Comparison of ENCODE assay signal across 12 cellular contexts in the genomic region with DNA sequence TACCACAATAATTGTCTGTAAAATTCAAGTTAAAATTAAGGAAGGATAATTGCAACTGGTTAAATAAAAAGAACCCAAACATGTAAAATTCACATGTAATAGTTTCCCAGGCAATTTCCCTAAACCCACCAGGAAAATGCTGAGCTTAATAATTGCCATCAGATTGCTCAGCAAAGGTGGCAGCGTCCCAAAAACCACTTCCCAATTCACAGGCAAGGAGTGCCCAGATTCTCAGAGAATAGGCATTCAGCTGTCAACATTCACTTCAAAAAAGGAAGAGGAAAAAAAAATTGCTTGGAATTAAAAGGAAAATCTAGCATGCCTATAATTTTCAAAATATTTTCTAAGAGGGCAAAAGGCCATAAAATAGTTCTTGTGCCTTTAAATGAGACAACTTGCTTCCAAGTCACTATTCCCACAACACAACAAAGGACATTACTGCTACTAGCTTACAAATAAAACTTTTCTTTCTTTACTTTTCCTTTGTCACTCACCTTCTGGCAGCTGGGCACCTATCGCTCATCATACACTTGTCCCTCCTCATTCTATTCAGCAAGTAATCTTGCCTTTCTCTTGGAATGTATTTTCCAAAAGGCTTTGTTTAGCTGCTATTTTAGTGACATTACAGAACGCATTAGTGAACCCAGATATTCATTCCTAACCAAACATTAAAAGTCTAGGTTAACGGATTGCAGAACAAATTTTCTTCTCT. TPM values are rescaled to one million over a fixed set of nuclear protein-coding genes. Genes with fewer than 3 reads are reported as not detected.
DNase-seq lines count a peak whose midpoint lies in the region; ATAC-seq, FAIRE-seq and TF ChIP-seq lines count a peak whose summit lies in the region.
"Had no signal": no experiment of that assay in that cellular context is flagged by ENCODE, and none has a peak within 500 bp of the region (broad histone marks: within the 10 kb centered on the region; RNA-seq: fewer than 3 reads in every experiment).

No MANE protein-coding gene starts in this region.

- H3K36me3 ChIP-seq in pancreas: peaks cover 0 to 6% (median 0%) of the 10 kb centered on the region in 3 donors
- H3K36me3 ChIP-seq in H7 (replicated peaks; ENCODE audit: control insufficient read depth, insufficient read depth, low read length): peaks cover 6% of the 10 kb centered on the region

- POLR2A ChIA-PET in RWPE1 (lab: Yijun Ruan, JAX; ENCODE audit: low non-redundant PET): interaction anchor here (0.5 kb wide), 1 partner anchor 12 kb away, joined by 3 read pairs; no protein-coding TSS in a partner anchor

- no peaks in the 10 kb centered on the region for H3K27me3 Mint-ChIP-seq in immature natural killer cell (ENCODE audit: low read depth in 3 of 3)
- H3K27me3 Mint-ChIP-seq: activated naive CD4-positive, alpha-beta T cell treated with anti-CD3 and anti-CD28 coated beads, Interleukin-2, amount 50 U/mL, for 24 hours; progenitor cell of endocrine pancreas had no signal

- DNase-seq in CD1c-positive myeloid dendritic cell (ENCODE audit: extremely low spot score) (peak; percentile 35), RWPE1 (ENCODE audit: low spot score) (peak; percentile 42), fibroblast of peridontal ligament (ENCODE audit: extremely low read depth) (peak; percentile 92), pancreas (peak in 4 of 6 donors; percentile 28 to 52 (median 38)), immature natural killer cell (no peak), H7 (no peak)
- DNase-seq: activated CD8-positive, alpha-beta T cell treated with anti-CD3 and anti-CD28 coated beads, Interleukin-2, amount 10 ng/mL, durations not matched to agents 7 days and 5 days; Kasumi-1 had no signal

- no peaks in the 10 kb centered on the region for H3K9me3 Mint-ChIP-seq in immature natural killer cell
- H3K9me3 Mint-ChIP-seq: activated naive CD4-positive, alpha-beta T cell treated with anti-CD3 and anti-CD28 coated beads, Interleukin-2, amount 50 U/mL, for 24 hours had no signal

- peaks cover 0 to 6% of the 10 kb centered on the region in 2 donors for H3K4me1 Mint-ChIP-seq in immature natural killer cell

- no peak overlapping the region for H3K4me3 Mint-ChIP-seq in immature natural killer cell
- H3K4me3 Mint-ChIP-seq: activated CD8-positive, alpha-beta T cell treated with anti-CD3 and anti-CD28 coated beads, Interleukin-2, amount 10 ng/mL, durations not matched to agents 7 days and 5 days; activated naive CD4-positive, alpha-beta T cell treated with anti-CD3 and anti-CD28 coated beads, Interleukin-2, amount 50 U/mL, for 24 hours had no signal

- no peak overlapping the region for H3K27ac Mint-ChIP-seq in immature natural killer cell
- H3K27ac Mint-ChIP-seq: activated CD8-positive, alpha-beta T cell treated with anti-CD3 and anti-CD28 coated beads, Interleukin-2, amount 10 ng/mL, durations not matched to agents 7 days and 5 days; activated naive CD4-positive, alpha-beta T cell treated with anti-CD3 and anti-CD28 coated beads, Interleukin-2, amount 50 U/mL, for 24 hours; progenitor cell of endocrine pancreas had no signal

- no peaks in the 10 kb centered on the region for H3K27me3 ChIP-seq in pancreas
- H3K27me3 ChIP-seq in H7 (ENCODE audit: control insufficient read depth, insufficient read depth, low read length): no peaks in the 10 kb centered on the region

- WGBS in pancreas, 2 donors: 36 to 45% methylated on average over 4 of the region's 4 CpGs

- H3K27ac ChIP-seq in RWPE1 (no peak overlapping the region), pancreas (no peak overlapping the region)

- peaks cover 25 to 61% (median 41%) of the 10 kb centered on the region in 3 donors for H3K36me3 Mint-ChIP-seq in immature natural killer cell

- FAIRE-seq in pancreas (lab: Jason Lieb, UNC): no peak

- ATAC-seq in pancreas (peak in 3 of 4 donors; percentile 67 to 81 (median 68)), GM21381 (IDR thresholded peaks at IDR 0.05; ENCODE audit: unreplicated experiment) (no peak), GM19351 (IDR thresholded peaks at IDR 0.05; ENCODE audit: unreplicated experiment) (no peak)
- ATAC-seq: activated CD8-positive, alpha-beta T cell treated with anti-CD3 and anti-CD28 coated beads, Interleukin-2, amount 10 ng/mL, durations not matched to agents 7 days and 5 days had no signal

- TF ChIP-seq CTCF in RWPE1 (conservative IDR thresholded peaks at IDR 0.05; ENCODE audit: low read depth) (no peak), pancreas (IDR thresholded peaks at IDR 0.05) (no peak)

- peaks cover 0 to 14% (median 13%) of the 10 kb centered on the region in 3 donors for H3K4me1 ChIP-seq in pancreas

- H3K4me3 ChIP-seq in pancreas (no peak overlapping the region), H7 (ENCODE audit: insufficient read depth, low read depth, low read length) (no peak overlapping the region)

- no peaks in the 10 kb centered on the region for H3K9me3 ChIP-seq in pancreas

- intact Hi-C loops in pancreas (cut with DNase I): no loop called here

- CTCF ChIA-PET in RWPE1 (lab: Yijun Ruan, JAX): interaction anchor here (0.7 to 0.9 kb wide), 2 partner anchors 10 to 12 kb away, joined by 3 to 7 read pairs; no protein-coding TSS in a partner anchor

RNA-seq across cellular contexts. Expression of a gene that starts 15.2 kb away (rescaled TPM):
- total RNA-seq in pancreas: 10 to 100 TPM in 5 of 6 donors, 1 to 10 TPM in 1; 9.7 to 15.4 (median 12.1) TPM
- polyA plus RNA-seq in pancreas (1 to 10 TPM; 3.2 to 4.6 TPM), immature natural killer cell (10 to 100 TPM in 2 of 3 donors, 1 to 10 TPM in 1; 5.9 to 13.4 (median 10.2) TPM)
- 22.2 and 24.1 TPM in 2 replicates for total RNA-seq in H7 (2014; rRNA removed; shearing (Covaris generic))

RNA-seq across cellular contexts. Expression of a gene that starts 55.6 kb away (rescaled TPM):
- total RNA-seq in pancreas: 10 to 100 TPM in 3 of 6 donors, 1 to 10 TPM in 3; 8.2 to 19.4 (median 10.2) TPM
- 1 to 10 TPM; 4.0 to 5.8 TPM for polyA plus RNA-seq in pancreas
- 1 to 10 TPM; 1.0 to 3.0 (median 2.5) TPM for polyA plus RNA-seq in immature natural killer cell
- 1.2 and 1.9 TPM in 2 replicates for total RNA-seq in H7 (2014; rRNA removed; shearing (Covaris generic))

Comparison
In these comparisons a context has a peak if more than half of its experiments do, and no peak if none do; other contexts are left out.
1. DNase-seq: peak in CD1c-positive myeloid dendritic cell (single experiment), RWPE1 (single experiment), fibroblast of peridontal ligament (single experiment) and pancreas (4 of 6); none in immature natural killer cell (0 of 3) and H7 (single experiment).
2. ATAC-seq: peak in pancreas (3 of 4); none in GM21381 (single experiment) and GM19351 (single experiment).